9 cellular contexts compared by ENCODE assay signal in genomic region chr17:27793906-27794380, GRCh38. TPM values are rescaled to one million over a fixed set of nuclear protein-coding genes. Genes with fewer than 3 reads are reported as not detected.
DNase-seq lines count a peak whose midpoint lies in the region; ATAC-seq, FAIRE-seq and TF ChIP-seq lines count a peak whose summit lies in the region.
"Had no signal": no experiment of that assay in that cellular context is flagged by ENCODE, and none has a peak within 500 bp of the region (broad histone marks: within the 10 kb centered on the region; RNA-seq: fewer than 3 reads in every experiment).

No MANE protein-coding gene starts in this region.

- DNase-seq in endothelial cell of umbilical vein (ENCODE audit: low read depth, low spot score) (no peak), foreskin melanocyte (no peak), caudate nucleus (lab: John Stamatoyannopoulos, UW) (no peak)
- DNase-seq: activated CD4-positive, alpha-beta T cell treated with anti-CD3 and anti-CD28 coated beads, Interleukin-2, amount 50 U/mL, for 1 hour had no signal

- no peaks in the 10 kb centered on the region for H3K79me2 ChIP-seq in endothelial cell of umbilical vein (ENCODE audit: control insufficient read depth, insufficient read depth, low read length)

- no peaks in the 10 kb centered on the region for H3K9me3 ChIP-seq in BLaER1 treated with 17β-estradiol and CSF1 and Interleukin-3, amounts not matched to agents 10 nM and 100 nM (replicated peaks in 1 of 11)
- H3K9me3 ChIP-seq in HUES64 (ENCODE audit: insufficient read depth, low read depth, low read length) (no peaks in the 10 kb centered on the region), endothelial cell of umbilical vein (replicated peaks; ENCODE audit: control insufficient read depth, insufficient read depth, low read length) (no peaks in the 10 kb centered on the region), neuron (ENCODE audit: low read length) (no peaks in the 10 kb centered on the region)

- H3K9me1 ChIP-seq in endothelial cell of umbilical vein (replicated peaks; ENCODE audit: control insufficient read depth, extremely low read depth, insufficient read depth, low read length) = no peaks in the 10 kb centered on the region

- CTCF ChIA-PET in endothelial cell of umbilical vein (lab: Charles Lee) = interaction anchor here (1.1 to 1.9 kb wide), 3 partner anchors 11 to 87 kb away, joined by 3 to 8 read pairs (median 8); no protein-coding TSS in a partner anchor

- H4K20me1 ChIP-seq in BLaER1 treated with 17β-estradiol and CSF1 and Interleukin-3, amounts not matched to agents 10 nM and 100 nM = no peaks in the 10 kb centered on the region
- no peaks in the 10 kb centered on the region for H4K20me1 ChIP-seq in endothelial cell of umbilical vein (replicated peaks; ENCODE audit: control insufficient read depth, extremely low read depth, insufficient read depth, low read length)

- peak overlapping the region; percentile 41 to 64 (median 52) for H3K4me3 ChIP-seq in BLaER1 treated with 17β-estradiol and CSF1 and Interleukin-3, amounts not matched to agents 10 nM and 100 nM
- peak overlapping the region; percentile 53 for H3K4me3 ChIP-seq in HUES64 (ENCODE audit: low read length)
- no peak overlapping the region for H3K4me3 ChIP-seq in endothelial cell of umbilical vein (replicated peaks in 1 of 3; ENCODE audit: insufficient read depth in 1 of 3, low read depth in 1 of 3, low read length in 3 of 3)
- H3K4me3 ChIP-seq in neuron (ENCODE audit: low read length) = peak overlapping the region; percentile 8

- H3K4me1 ChIP-seq in BLaER1 treated with 17β-estradiol and CSF1 and Interleukin-3, amounts not matched to agents 10 nM and 100 nM = peaks cover 8 to 24% (median 13%) of the 10 kb centered on the region in 10 experiments; a peak in 19 of 20 replicates
- no peaks in the 10 kb centered on the region for H3K4me1 ChIP-seq in HUES64 (ENCODE audit: insufficient read depth, low read length)
- no peaks in the 10 kb centered on the region for H3K4me1 ChIP-seq in endothelial cell of umbilical vein (ENCODE audit: control insufficient read depth, extremely low read depth, insufficient read depth, low read length)
- peaks cover 2% of the 10 kb centered on the region for H3K4me1 ChIP-seq in neuron (ENCODE audit: insufficient read depth, low read length)

- H3K4me2 ChIP-seq in BLaER1 treated with 17β-estradiol and CSF1 and Interleukin-3, amounts not matched to agents 10 nM and 100 nM = peak overlapping the region; percentile 77 to 94 (median 89)
- peak overlapping the region; percentile 19 for H3K4me2 ChIP-seq in endothelial cell of umbilical vein (ENCODE audit: insufficient read depth, low read length)

- no peak overlapping the region; a peak in 1 of 22 replicates for H3K27ac ChIP-seq in BLaER1 treated with 17β-estradiol and CSF1 and Interleukin-3, amounts not matched to agents 10 nM and 100 nM
- H3K27ac ChIP-seq in HUES64 (ENCODE audit: low read depth, low read length) (no peak overlapping the region), endothelial cell of umbilical vein (ENCODE audit: insufficient read depth, low read depth, low read length) (no peak overlapping the region), caudate nucleus (ENCODE audit: low read depth, low read length) (no peak overlapping the region)

- dilution Hi-C loops in endothelial cell of umbilical vein (cut with MboI; ENCODE audit: extremely low pct_ligation_motif_present, low sequenced_read_pairs) = no loop called here

- TF ChIP-seq POLR2A in endothelial cell of umbilical vein (IDR thresholded peaks at IDR 0.05; ENCODE audit: low read depth, low read length) = no peak

- ATAC-seq in GM19455 (IDR thresholded peaks at IDR 0.05; ENCODE audit: unreplicated experiment) = no peak
- no peak for ATAC-seq in HG03565 (IDR thresholded peaks at IDR 0.05; ENCODE audit: unreplicated experiment)

- no peak for TF ChIP-seq CTCF in endothelial cell of umbilical vein (IDR thresholded peaks at IDR 0.05; ENCODE audit: extremely low read depth in 1 of 2, insufficient read depth in 1 of 2, low read depth in 1 of 2, low read length in 2 of 2)

- H3K36me3 ChIP-seq in BLaER1 treated with 17β-estradiol and CSF1 and Interleukin-3, amounts not matched to agents 10 nM and 100 nM = no peaks in the 10 kb centered on the region
- H3K36me3 ChIP-seq in HUES64 (ENCODE audit: insufficient read depth, low read length) = no peaks in the 10 kb centered on the region
- H3K36me3 ChIP-seq in endothelial cell of umbilical vein (ENCODE audit: control insufficient read depth in 2 of 2, extremely low read depth in 1 of 2, insufficient read depth in 2 of 2, low read length in 2 of 2) = no peaks in the 10 kb centered on the region
- no peaks in the 10 kb centered on the region for H3K36me3 ChIP-seq in neuron (ENCODE audit: insufficient read depth, low read length)

- 36% methylated on average over 16 of the region's 16 CpGs for WGBS in HUES64

- no peak for FAIRE-seq in endothelial cell of umbilical vein (lab: Jason Lieb, UNC)

- intact Hi-C loops in endothelial cell of umbilical vein (cut with micrococcal nuclease) = no loop called here

- BruUV-seq in endothelial cell of umbilical vein (replicated peaks; lab: Mats Ljungman, UMichigan) = no TSS peak

- peak overlapping the region in 10 of 11 experiments; percentile 10 to 70 (median 52); a peak in 16 of 22 replicates for H3K9ac ChIP-seq in BLaER1 treated with 17β-estradiol and CSF1 and Interleukin-3, amounts not matched to agents 10 nM and 100 nM
- H3K9ac ChIP-seq in HUES64 (ENCODE audit: low read depth, low read length) = peak overlapping the region; percentile 55
- H3K9ac ChIP-seq in endothelial cell of umbilical vein (replicated peaks; ENCODE audit: extremely low read depth, insufficient read depth, low read length) = no peak overlapping the region

- POLR2A ChIA-PET in endothelial cell of umbilical vein (lab: Charles Lee) = no interaction called here

- peaks cover 21 to 34% (median 29%) of the 10 kb centered on the region in 11 experiments for H3K27me3 ChIP-seq in BLaER1 treated with 17β-estradiol and CSF1 and Interleukin-3, amounts not matched to agents 10 nM and 100 nM
- H3K27me3 ChIP-seq in HUES64 (ENCODE audit: insufficient read depth, low read length) (peaks cover 35% of the 10 kb centered on the region), endothelial cell of umbilical vein (ENCODE audit: control insufficient read depth in 2 of 2, insufficient read depth in 2 of 2, low read length in 2 of 2) (peaks cover 17 to 38% of the 10 kb centered on the region in 2 experiments), neuron (ENCODE audit: insufficient read depth, low read length) (peaks cover 36% of the 10 kb centered on the region)

- H2AFZ ChIP-seq in endothelial cell of umbilical vein (ENCODE audit: low read depth, low read length) (no peak overlapping the region), neuron (ENCODE audit: low read depth, low read length) (peak overlapping the region; percentile 88)

TF ChIP-seq in endothelial cell of umbilical vein, 7 proteins besides CTCF, POLR2A, EP300 and RAD21:
- TF ChIP-seq GATA2 (IDR thresholded peaks at IDR 0.05; ENCODE audit: insufficient read depth, insufficient read length, low read depth, low read length) = no peak
- no peak for TF ChIP-seq EZH2 (IDR thresholded peaks at IDR 0.05; ENCODE audit: borderline replicate concordance, low read depth, low read length, severe bottlenecking)
- TF ChIP-seq MAX (IDR thresholded peaks at IDR 0.05; ENCODE audit: insufficient read depth, insufficient read length) = no peak
- TF ChIP-seq POLR2AphosphoS5 (IDR thresholded peaks at IDR 0.05; ENCODE audit: insufficient read depth, low read depth, low read length) = no peak
- no peak for TF ChIP-seq MYC (IDR thresholded peaks at IDR 0.05; ENCODE audit: low read depth, low read length)
- TF ChIP-seq FOS (IDR thresholded peaks at IDR 0.05; ENCODE audit: borderline replicate concordance, insufficient read depth, low read length) = no peak
- TF ChIP-seq JUN (IDR thresholded peaks at IDR 0.05; ENCODE audit: borderline replicate concordance, insufficient read depth, insufficient read length, low read depth) = no peak

RNA-seq across cellular contexts. Expression of gene NOS2, which starts 6.4 kb away (rescaled TPM):
- 1.00 TPM for polyA plus RNA-seq in HUES64 (2013, experiment 1 of 2)
- 1.2 TPM for polyA plus RNA-seq in HUES64 (2013, experiment 2 of 2)
- not detected in 2 replicates for total RNA-seq in endothelial cell of umbilical vein
- polyA plus RNA-seq in endothelial cell of umbilical vein = 0.01 TPM in 1 of 2 replicates, not detected in the other
- not detected in 2 replicates for polyA plus RNA-seq in endothelial cell of umbilical vein (2011; cell fraction: cytosol; rRNA removed)
- not detected in 2 replicates for polyA plus RNA-seq in endothelial cell of umbilical vein (2011; cell fraction: nucleus; rRNA removed)
- not detected in 2 replicates for polyA plus RNA-seq in endothelial cell of umbilical vein (2012)
- not detected in 2 replicates for polyA minus RNA-seq in endothelial cell of umbilical vein
- polyA minus RNA-seq in endothelial cell of umbilical vein (2011; cell fraction: cytosol; rRNA and poly(A)+ RNA removed) = not detected
- not detected in 2 replicates for polyA minus RNA-seq in endothelial cell of umbilical vein (2011; cell fraction: nucleus; rRNA and poly(A)+ RNA removed)

Comparison
In these comparisons a context has a peak if more than half of its experiments do, and no peak if none do; other contexts are left out.
1. H3K4me3 ChIP-seq: peak in BLaER1 treated with 17β-estradiol and CSF1 and Interleukin-3, amounts not matched to agents 10 nM and 100 nM (10 of 10), HUES64 (single experiment) and neuron (single experiment); none in endothelial cell of umbilical vein (0 of 3).